1 cellular context compared by ENCODE assay signal in genomic region chr6:25637946-25638345, GRCh38.
TF ChIP-seq lines count a peak whose summit lies in the region.

No MANE protein-coding gene starts in this region.

TF ChIP-seq in HepG2, 621 proteins besides CTCF, POLR2A, EP300 and RAD21 (continued from another document):
- no peak for TF ChIP-seq HNF1A (IDR thresholded peaks at IDR 0.05; ENCODE audit: low read depth)
- TF ChIP-seq HNF1A (CRISPR knock-in tag; IDR thresholded peaks at IDR 0.05; ENCODE audit: borderline replicate concordance): no peak
- no peak for TF ChIP-seq ZSCAN12 (CRISPR knock-in tag; IDR thresholded peaks at IDR 0.05)
- TF ChIP-seq HDAC2 (CRISPR knock-in tag; IDR thresholded peaks at IDR 0.05): peak; percentile 66
- TF ChIP-seq, protein P1, sequence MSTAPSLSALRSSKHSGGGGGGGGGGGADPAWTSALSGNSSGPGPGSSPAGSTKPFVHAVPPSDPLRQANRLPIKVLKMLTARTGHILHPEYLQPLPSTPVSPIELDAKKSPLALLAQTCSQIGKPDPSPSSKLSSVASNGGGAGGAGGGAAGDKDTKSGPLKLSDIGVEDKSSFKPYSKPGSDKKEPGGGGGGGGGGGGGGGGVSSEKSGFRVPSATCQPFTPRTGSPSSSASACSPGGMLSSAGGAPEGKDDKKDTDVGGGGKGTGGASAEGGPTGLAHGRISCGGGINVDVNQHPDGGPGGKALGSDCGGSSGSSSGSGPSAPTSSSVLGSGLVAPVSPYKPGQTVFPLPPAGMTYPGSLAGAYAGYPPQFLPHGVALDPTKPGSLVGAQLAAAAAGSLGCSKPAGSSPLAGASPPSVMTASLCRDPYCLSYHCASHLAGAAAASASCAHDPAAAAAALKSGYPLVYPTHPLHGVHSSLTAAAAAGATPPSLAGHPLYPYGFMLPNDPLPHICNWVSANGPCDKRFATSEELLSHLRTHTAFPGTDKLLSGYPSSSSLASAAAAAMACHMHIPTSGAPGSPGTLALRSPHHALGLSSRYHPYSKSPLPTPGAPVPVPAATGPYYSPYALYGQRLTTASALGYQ (CRISPR knock-in tag; IDR thresholded peaks at IDR 0.05): no peak
- peak; percentile 27; the same call in 1 of the 2 replicates for TF ChIP-seq ZNF788 (CRISPR knock-in tag; IDR thresholded peaks at IDR 0.05; ENCODE audit: borderline replicate concordance)
- TF ChIP-seq, protein P2, sequence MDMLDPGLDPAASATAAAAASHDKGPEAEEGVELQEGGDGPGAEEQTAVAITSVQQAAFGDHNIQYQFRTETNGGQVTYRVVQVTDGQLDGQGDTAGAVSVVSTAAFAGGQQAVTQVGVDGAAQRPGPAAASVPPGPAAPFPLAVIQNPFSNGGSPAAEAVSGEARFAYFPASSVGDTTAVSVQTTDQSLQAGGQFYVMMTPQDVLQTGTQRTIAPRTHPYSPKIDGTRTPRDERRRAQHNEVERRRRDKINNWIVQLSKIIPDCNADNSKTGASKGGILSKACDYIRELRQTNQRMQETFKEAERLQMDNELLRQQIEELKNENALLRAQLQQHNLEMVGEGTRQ (IDR thresholded peaks at IDR 0.05; ENCODE audit: low read depth, low read length): no peak
- TF ChIP-seq, protein P2 (CRISPR knock-in tag; IDR thresholded peaks at IDR 0.05; ENCODE audit: borderline replicate concordance): no peak
- no peak for TF ChIP-seq ZNF607 (CRISPR knock-in tag; IDR thresholded peaks at IDR 0.05; ENCODE audit: borderline replicate concordance)
- peak; percentile 48 for TF ChIP-seq YY1 (IDR thresholded peaks at IDR 0.05; ENCODE audit: insufficient read depth, insufficient replicate concordance, low read depth, low read length)
- no peak for TF ChIP-seq ZNF790 (CRISPR knock-in tag; IDR thresholded peaks at IDR 0.05; ENCODE audit: borderline replicate concordance)
- TF ChIP-seq MLXIP (CRISPR knock-in tag; IDR thresholded peaks at IDR 0.05; ENCODE audit: borderline replicate concordance): no peak
- no peak for TF ChIP-seq REXO4 (CRISPR knock-in tag; IDR thresholded peaks at IDR 0.05; ENCODE audit: borderline replicate concordance)
